13 cellular contexts compared by ENCODE assay signal in genomic region chr5:96572864-96573512, GRCh38.
DNase-seq lines count a peak whose midpoint lies in the region; ATAC-seq and TF ChIP-seq lines count a peak whose summit lies in the region.
"Had no signal": no experiment of that assay in that cellular context is flagged by ENCODE, and none has a peak within 500 bp of the region (broad histone marks: within the 10 kb centered on the region; RNA-seq: fewer than 3 reads in every experiment).

No MANE protein-coding gene starts in this region.

- H4K91ac ChIP-seq in mesenchymal stem cell (ENCODE audit: low read length), result no peak overlapping the region

- no peak overlapping the region for H2BK120ac ChIP-seq in mesenchymal stem cell (ENCODE audit: low read depth, low read length)

- peak overlapping the region; percentile 84 for H4K8ac ChIP-seq in mesenchymal stem cell (ENCODE audit: low read length)

- H3K4ac ChIP-seq in mesenchymal stem cell (ENCODE audit: low read depth in 1 of 2, low read length in 2 of 2), result peak overlapping the region in 1 of 2 experiments; percentile 17

- H2BK12ac ChIP-seq in mesenchymal stem cell (ENCODE audit: low read length in 2 of 2), result peak overlapping the region in 1 of 2 experiments; percentile 86

- in situ Hi-C loops in astrocyte of the spinal cord (cut with HindIII; ENCODE audit: low sequenced_read_pairs), result no loop called here

- intact Hi-C loops in CD4-positive, alpha-beta T cell (cut with DNase I, micrococcal nuclease), result loop anchor here in 1 of 2 experiments (10.0 kb wide), 1 partner anchor 58 kb away; no protein-coding TSS in a partner anchor

- H3K9me3 ChIP-seq in MG63 (no peaks in the 10 kb centered on the region), mesenchymal stem cell (ENCODE audit: control insufficient read depth, low read length) (no peaks in the 10 kb centered on the region)
- H3K9me3 ChIP-seq in CD4-positive, alpha-beta T cell (ENCODE audit: control insufficient read depth, low read length), result no peaks in the 10 kb centered on the region
- H3K9me3 ChIP-seq: SJCRH30 had no signal

- H3K27ac Mint-ChIP-seq in CD4-positive, alpha-beta T cell, result no peak overlapping the region

- peak overlapping the region; percentile 79 for H3K27ac ChIP-seq in mesenchymal stem cell (ENCODE audit: low read length, poor library complexity, severe bottlenecking)
- H3K27ac ChIP-seq in CD4-positive, alpha-beta T cell (ENCODE audit: low read depth, low read length), result no peak overlapping the region
- H3K27ac ChIP-seq: SJCRH30 had no signal

- H3K23ac ChIP-seq in mesenchymal stem cell (ENCODE audit: low read length in 2 of 2), result no peak overlapping the region

- CTCF ChIA-PET in CD4-positive, alpha-beta T cell (lab: Charles Lee), result no interaction called here

- H3K4me1 ChIP-seq in mesenchymal stem cell (ENCODE audit: control insufficient read depth, insufficient read depth, low read depth, low read length), result peaks cover 7% of the 10 kb centered on the region
- H3K4me1 ChIP-seq: SJCRH30 had no signal

- TF ChIP-seq CTCF in astrocyte of the spinal cord (IDR thresholded peaks at IDR 0.05; ENCODE audit: low read depth, low read length), result no peak
- TF ChIP-seq CTCF in CD4-positive, alpha-beta T cell (IDR thresholded peaks at IDR 0.05), result no peak

- no peak overlapping the region for H3K4me2 ChIP-seq in mesenchymal stem cell (ENCODE audit: low read length, poor library complexity, severe bottlenecking)

- no peak for ATAC-seq in CD4-positive, alpha-beta T cell (ENCODE audit: poor library complexity)
- ATAC-seq in GM19452 (IDR thresholded peaks at IDR 0.05; ENCODE audit: unreplicated experiment), result no peak

- DNase-seq in DMS53 (lab: John Stamatoyannopoulos, UW) (peak; percentile 91), MG63 (peak; percentile 76), astrocyte of the spinal cord (ENCODE audit: low read depth, low spot score) (peak; percentile 97), mesenchymal stem cell (peak; percentile 96), NCI-H146 (lab: John Stamatoyannopoulos, UW) (no peak), hypothalamus (lab: John Stamatoyannopoulos, UW) (no peak)
- DNase-seq in CD4-positive, alpha-beta T cell, result no peak
- DNase-seq: activated CD4-positive, alpha-beta T cell treated with anti-CD3 and anti-CD28 coated beads, Interleukin-2, amount 50 U/mL, for 4 hours; hippocampal formation; NCI-H2081; SJCRH30; stimulated activated naive CD4-positive, alpha-beta T cell had no signal

- H3K14ac ChIP-seq in mesenchymal stem cell (ENCODE audit: low read length in 2 of 2), result peak overlapping the region in 1 of 2 experiments; percentile 22

- no peaks in the 10 kb centered on the region for H3K36me3 ChIP-seq in MG63
- no peaks in the 10 kb centered on the region for H3K36me3 ChIP-seq in mesenchymal stem cell (ENCODE audit: control insufficient read depth in 1 of 2, insufficient read depth in 2 of 2, low read depth in 1 of 2, low read length in 2 of 2)
- H3K36me3 ChIP-seq: SJCRH30 had no signal

- H3K9me3 Mint-ChIP-seq in CD4-positive, alpha-beta T cell, result no peaks in the 10 kb centered on the region

- no peak overlapping the region for H2BK5ac ChIP-seq in mesenchymal stem cell (ENCODE audit: low read depth, low read length, poor library complexity, severe bottlenecking)

- H3K79me1 ChIP-seq in mesenchymal stem cell (replicated peaks; ENCODE audit: low read length, poor library complexity, severe bottlenecking), result no peaks in the 10 kb centered on the region

- POLR2A ChIA-PET in CD4-positive, alpha-beta T cell (lab: Charles Lee), result interaction anchor here (0.6 kb wide), 1 partner anchor 455 kb away, joined by 5 read pairs; no protein-coding TSS in a partner anchor

- no peak overlapping the region for H2AFZ ChIP-seq in mesenchymal stem cell (ENCODE audit: low read depth, low read length)

- no peaks in the 10 kb centered on the region for H3K36me3 Mint-ChIP-seq in CD4-positive, alpha-beta T cell (ENCODE audit: low read depth)

- no peak overlapping the region for H3K4me3 Mint-ChIP-seq in CD4-positive, alpha-beta T cell

- no peaks in the 10 kb centered on the region for H3K27me3 ChIP-seq in MG63
- H3K27me3 ChIP-seq in mesenchymal stem cell (ENCODE audit: control insufficient read depth in 1 of 2, insufficient read depth in 1 of 2, low read length in 2 of 2), result no peaks in the 10 kb centered on the region
- H3K27me3 ChIP-seq in CD4-positive, alpha-beta T cell (ENCODE audit: control insufficient read depth, insufficient read depth, low read length), result no peaks in the 10 kb centered on the region
- H3K27me3 ChIP-seq: SJCRH30 had no signal

- 13% methylated on average over 3 of the region's 5 CpGs for WGBS in mesenchymal stem cell

- H3K9ac ChIP-seq in mesenchymal stem cell (ENCODE audit: low read length), result no peak overlapping the region

- H3K4me3 ChIP-seq in MG63 (no peak overlapping the region), astrocyte of the spinal cord (ENCODE audit: low read depth, low read length) (no peak overlapping the region), mesenchymal stem cell (ENCODE audit: insufficient read depth in 1 of 2, low read depth in 1 of 2, low read length in 2 of 2) (no peak overlapping the region)
- H3K4me3 ChIP-seq: SJCRH30 had no signal

- H3K18ac ChIP-seq in mesenchymal stem cell (ENCODE audit: low read depth in 1 of 2, low read length in 2 of 2), result peak overlapping the region; percentile 16 to 40

- peak overlapping the region; percentile 23 for H2AK5ac ChIP-seq in mesenchymal stem cell (ENCODE audit: low read length, severe bottlenecking)

- no peak overlapping the region for H2BK15ac ChIP-seq in mesenchymal stem cell (ENCODE audit: low read depth, poor library complexity, severe bottlenecking)

- peaks cover 6% of the 10 kb centered on the region for H3K27me3 Mint-ChIP-seq in CD4-positive, alpha-beta T cell

- H3K4me1 Mint-ChIP-seq in CD4-positive, alpha-beta T cell (ENCODE audit: low read depth), result no peaks in the 10 kb centered on the region

Comparison
In these comparisons a context has a peak if more than half of its experiments do, and no peak if none do; other contexts are left out.
1. DNase-seq: peak in DMS53 (single experiment), MG63 (single experiment), astrocyte of the spinal cord (single experiment) and mesenchymal stem cell (single experiment); none in CD4-positive, alpha-beta T cell (0 of 10), NCI-H146 (single experiment) and hypothalamus (0 of 51).